In genomic region chr6:21586760-21587181, GRCh38 we compare ENCODE assay signal across 8 cellular contexts. TPM values are rescaled to one million over a fixed set of nuclear protein-coding genes. Genes with fewer than 3 reads are reported as not detected.
DNase-seq lines count a peak whose midpoint lies in the region; ATAC-seq and TF ChIP-seq lines count a peak whose summit lies in the region.

No MANE protein-coding gene starts in this region.

- peak overlapping the region; percentile 92 for H3K27ac ChIP-seq in colonic mucosa

- peaks cover 9% of the 10 kb centered on the region for H3K9me3 Mint-ChIP-seq in activated naive CD4-positive, alpha-beta T cell treated with anti-CD3 and anti-CD28 coated beads, Interleukin-2, amount 10 ng/mL, durations not matched to agents 7 days and 5 days

- no peak for TF ChIP-seq CTCF in colonic mucosa (IDR thresholded peaks at IDR 0.05)

- no peaks in the 10 kb centered on the region for H3K27me3 ChIP-seq in colonic mucosa
- no peaks in the 10 kb centered on the region for H3K27me3 ChIP-seq in mucosa of stomach (ENCODE audit: control insufficient read depth, insufficient read depth, low read length)

- peaks cover 13% of the 10 kb centered on the region for H3K4me1 Mint-ChIP-seq in activated naive CD4-positive, alpha-beta T cell treated with anti-CD3 and anti-CD28 coated beads, Interleukin-2, amount 10 ng/mL, durations not matched to agents 7 days and 5 days

- CTCF ChIA-PET in activated naive CD4-positive, alpha-beta T cell treated with anti-CD3 and anti-CD28 coated beads, Interleukin-2, amount 10 ng/mL, durations not matched to agents 7 days and 5 days (lab: Charles Lee): interaction anchor here (3.8 kb wide), 1 partner anchor 1023 kb away, joined by 49 read pairs; no protein-coding TSS in a partner anchor

- H3K9me3 ChIP-seq in colonic mucosa (no peaks in the 10 kb centered on the region), mucosa of stomach (ENCODE audit: control insufficient read depth, low read length) (no peaks in the 10 kb centered on the region)

- H3K4me1 ChIP-seq in colonic mucosa: no peaks in the 10 kb centered on the region
- H3K4me1 ChIP-seq in mucosa of stomach (ENCODE audit: control insufficient read depth, insufficient read depth, low read length): peaks cover 4% of the 10 kb centered on the region

- H3K4me3 Mint-ChIP-seq in activated naive CD4-positive, alpha-beta T cell treated with anti-CD3 and anti-CD28 coated beads, Interleukin-2, amount 10 ng/mL, durations not matched to agents 7 days and 5 days: peak overlapping the region; percentile 86

- no peaks in the 10 kb centered on the region for H3K36me3 ChIP-seq in colonic mucosa
- no peaks in the 10 kb centered on the region for H3K36me3 ChIP-seq in mucosa of stomach (ENCODE audit: control insufficient read depth, insufficient read depth, low read length)

- H3K9ac ChIP-seq in colonic mucosa (ENCODE audit: low read depth in 2 of 2, low read length in 2 of 2) (peak overlapping the region; percentile 78 to 92), mucosa of stomach (ENCODE audit: low read length) (peak overlapping the region; percentile 80)

- DNase-seq in activated naive CD4-positive, alpha-beta T cell treated with anti-CD3 and anti-CD28 coated beads, Interleukin-2, amount 10 ng/mL, durations not matched to agents 7 days and 5 days: no peak
- no peak for DNase-seq in activated naive CD4-positive, alpha-beta T cell treated with anti-CD3 and anti-CD28 coated beads, Interleukin-2, amount 50 U/mL, for 16 hours
- DNase-seq in NCI-H128 (lab: John Stamatoyannopoulos, UW; ENCODE audit: unreplicated experiment): peak; percentile 78
- DNase-seq in colonic mucosa: peak; percentile 77
- no peak for DNase-seq in effector CD4-positive, alpha-beta T cell
- DNase-seq in activated gamma-delta T cell treated with Interleukin-2 at 50 U/mL for 16 hours: no peak

- H3K27me3 Mint-ChIP-seq in activated naive CD4-positive, alpha-beta T cell treated with anti-CD3 and anti-CD28 coated beads, Interleukin-2, amount 10 ng/mL, durations not matched to agents 7 days and 5 days: peaks cover 45% of the 10 kb centered on the region

- H3K4me3 ChIP-seq in colonic mucosa (peak overlapping the region; percentile 71), mucosa of stomach (ENCODE audit: low read length) (peak overlapping the region; percentile 80)

- intact Hi-C loops in colonic mucosa (cut with DNase I): loop anchor here (10.0 kb wide), 1 partner anchor 712 kb away; no protein-coding TSS in a partner anchor

- peaks cover 1% of the 10 kb centered on the region for H3K36me3 Mint-ChIP-seq in activated naive CD4-positive, alpha-beta T cell treated with anti-CD3 and anti-CD28 coated beads, Interleukin-2, amount 10 ng/mL, durations not matched to agents 7 days and 5 days

- no peak for ATAC-seq in GM18861 (IDR thresholded peaks at IDR 0.05; ENCODE audit: unreplicated experiment)

- H3K27ac Mint-ChIP-seq in activated naive CD4-positive, alpha-beta T cell treated with anti-CD3 and anti-CD28 coated beads, Interleukin-2, amount 10 ng/mL, durations not matched to agents 7 days and 5 days: no peak overlapping the region

RNA-seq across cellular contexts. Expression of gene SOX4, which starts 6.8 kb away (rescaled TPM):
- 10 to 100 TPM; 45.1 to 47.0 TPM for total RNA-seq in colonic mucosa

Comparison
In these comparisons a context has a peak if more than half of its experiments do, and no peak if none do; other contexts are left out.
1. DNase-seq: peak in NCI-H128 (single experiment) and colonic mucosa (single experiment); none in activated naive CD4-positive, alpha-beta T cell treated with anti-CD3 and anti-CD28 coated beads, Interleukin-2, amount 10 ng/mL, durations not matched to agents 7 days and 5 days (single experiment), activated naive CD4-positive, alpha-beta T cell treated with anti-CD3 and anti-CD28 coated beads, Interleukin-2, amount 50 U/mL, for 16 hours (single experiment), effector CD4-positive, alpha-beta T cell (single experiment) and activated gamma-delta T cell treated with Interleukin-2 at 50 U/mL for 16 hours (single experiment).